In the genomic region with DNA sequence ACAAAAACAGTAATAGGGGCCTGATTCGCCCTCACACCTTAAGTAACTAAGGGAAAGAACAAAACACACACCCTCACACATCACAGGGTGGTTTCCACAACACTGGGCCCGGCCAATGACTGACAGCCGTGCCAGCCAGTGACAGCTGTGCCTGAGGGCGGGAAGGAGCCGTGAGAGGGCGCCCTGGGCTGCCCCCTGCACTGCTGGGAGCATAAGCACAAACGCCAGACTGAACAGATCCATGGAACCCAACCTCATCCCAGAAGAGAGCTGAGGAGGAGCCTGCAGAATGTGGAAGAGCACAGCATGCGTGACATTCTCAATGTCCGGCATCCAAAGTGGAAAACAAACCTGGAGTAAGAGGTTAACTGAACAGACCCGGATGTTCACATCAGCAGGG, we compare ENCODE assay signal across 8 cellular contexts. TPM values are rescaled to one million over a fixed set of nuclear protein-coding genes. Genes with fewer than 3 reads are reported as not detected.
DNase-seq lines count a peak whose midpoint lies in the region; ATAC-seq and TF ChIP-seq lines count a peak whose summit lies in the region.

No MANE protein-coding gene starts in this region.

- H3K9me3 ChIP-seq in GM23248 (ENCODE audit: low read depth), result no peaks in the 10 kb centered on the region

- no peak overlapping the region for H2AFZ ChIP-seq in GM23248

- no peak overlapping the region for H3K4me2 ChIP-seq in GM23248 (ENCODE audit: unreplicated experiment)

- H3K4me3 ChIP-seq in GM23248, result no peak overlapping the region
- no peak overlapping the region for H3K4me3 ChIP-seq in fibroblast of mammary gland (ENCODE audit: control insufficient read depth, low read depth, low read length)

- TF ChIP-seq CTCF in fibroblast of mammary gland (conservative IDR thresholded peaks at IDR 0.05; ENCODE audit: control insufficient read depth, insufficient read depth, low read depth, low read length), result no peak

- in situ Hi-C loops in GM23248 (cut with MboI), result no loop called here

- peak overlapping the region; percentile 23; the same call in 1 of the 2 replicates for H3K27ac ChIP-seq in GM23248

- peaks cover 4% of the 10 kb centered on the region; the same call in 1 of the 2 replicates for H4K20me1 ChIP-seq in GM23248 (ENCODE audit: insufficient read depth)

- no peaks in the 10 kb centered on the region for H3K4me1 ChIP-seq in GM23248 (ENCODE audit: insufficient read depth)

- H3K9me2 ChIP-seq in GM23248 (ENCODE audit: insufficient read depth), result no peaks in the 10 kb centered on the region

- H3F3A ChIP-seq in GM23248 (ENCODE audit: insufficient read depth), result peaks cover 31% of the 10 kb centered on the region

- DNase-seq in GM23248, result peak; percentile 50
- DNase-seq in activated CD8-positive, alpha-beta memory T cell treated with anti-CD3 and anti-CD28 coated beads, Interleukin-2, amount 50 U/mL, for 1 hour (ENCODE audit: extremely low read depth), result peak; percentile 52
- peak; percentile 66 for DNase-seq in fibroblast of mammary gland (ENCODE audit: low read depth)
- peak; percentile 54 for DNase-seq in renal cortical epithelial cell (ENCODE audit: low read depth)

- H3K79me2 ChIP-seq in GM23248 (ENCODE audit: insufficient read depth), result peaks cover 88% of the 10 kb centered on the region

- no peak overlapping the region for H3K9ac ChIP-seq in GM23248

- ATAC-seq in GM21528 (IDR thresholded peaks at IDR 0.05; ENCODE audit: low FRiP score, unreplicated experiment) (no peak), HG03442 (IDR thresholded peaks at IDR 0.05; ENCODE audit: unreplicated experiment) (no peak), HG03045 (IDR thresholded peaks at IDR 0.05; ENCODE audit: unreplicated experiment) (no peak), HG03460 (IDR thresholded peaks at IDR 0.05; ENCODE audit: unreplicated experiment) (no peak)

- peaks cover 66% of the 10 kb centered on the region for H3K36me3 ChIP-seq in GM23248 (ENCODE audit: low read depth)

- WGBS in GM23248 (ENCODE audit: low coverage in 1 of 2, low lambda C conversion rate in 2 of 2, missing lambda C conversion rate in 2 of 2), 2 experiments, result 69 to 75% methylated on average over 10 of the region's 10 CpGs

- no peaks in the 10 kb centered on the region for H3K27me3 ChIP-seq in GM23248 (replicated peaks; ENCODE audit: insufficient read depth)

RNA-seq across cellular contexts. Expression of gene CSNK1D, which starts 16.0 kb away (rescaled TPM):
- 24.5 and 35.1 TPM in 2 replicates for total RNA-seq in GM23248 (2014; rRNA removed; shearing (Covaris generic))
- 102 and 114 TPM in 2 replicates for polyA plus RNA-seq in GM23248 (2016; fragmentation: Nextera tagmentation; extraction: Ambion mirVana)
- total RNA-seq in renal cortical epithelial cell, result 55.4 and 115 TPM in 2 replicates

RNA-seq across cellular contexts. Expression of gene SLC16A3, which starts 28.6 kb away (rescaled TPM):
- total RNA-seq in GM23248 (2014; rRNA removed; shearing (Covaris generic)), result 550 and 595 TPM in 2 replicates
- 95.5 and 97.7 TPM in 2 replicates for polyA plus RNA-seq in GM23248 (2016; fragmentation: Nextera tagmentation; extraction: Ambion mirVana)
- 290 and 393 TPM in 2 replicates for total RNA-seq in renal cortical epithelial cell

RNA-seq across cellular contexts. Expression of gene CCDC57, which starts 44.8 kb away (rescaled TPM):
- 12.3 and 15.3 TPM in 2 replicates for total RNA-seq in GM23248 (2014; rRNA removed; shearing (Covaris generic))
- polyA plus RNA-seq in GM23248 (2016; fragmentation: Nextera tagmentation; extraction: Ambion mirVana), result 6.2 and 10.6 TPM in 2 replicates
- 7.3 and 28.2 TPM in 2 replicates for total RNA-seq in renal cortical epithelial cell

RNA-seq across cellular contexts. Expression of gene CD7, which starts 59.9 kb away (rescaled TPM):
- total RNA-seq in GM23248 (2014; rRNA removed; shearing (Covaris generic)), result 0.22 TPM in 1 of 2 replicates, not detected in the other
- 0.23 TPM in 1 of 2 replicates, not detected in the other for polyA plus RNA-seq in GM23248 (2016; fragmentation: Nextera tagmentation; extraction: Ambion mirVana)
- not detected in 2 replicates for total RNA-seq in renal cortical epithelial cell
